In genomic region chr1:1232801-1233566, GRCh38 we compare ENCODE assay signal across 9 cellular contexts. TPM values are rescaled to one million over a fixed set of nuclear protein-coding genes. Genes with fewer than 3 reads are reported as not detected.
DNase-seq lines count a peak whose midpoint lies in the region; ATAC-seq and TF ChIP-seq lines count a peak whose summit lies in the region.
"Had no signal": no experiment of that assay in that cellular context is flagged by ENCODE, and none has a peak within 500 bp of the region (broad histone marks: within the 10 kb centered on the region; RNA-seq: fewer than 3 reads in every experiment).

No MANE protein-coding gene starts in this region.

- peak overlapping the region; percentile 91 for H3K27ac Mint-ChIP-seq in activated T-helper 1 cell treated with anti-CD3 and anti-CD28 coated beads, Interleukin-12 subunit alpha, Interleukin-12 subunit beta, Interleukin-2, Interleukin-4 antibody, amounts not matched to agents 30 ng/mL and 10 ng/mL and 1 ng/mL, durations not matched to agents 14 hours and 24 hours and 36 hours

- intact Hi-C loops in activated T-helper 1 cell treated with anti-CD3 and anti-CD28 coated beads, Interleukin-12 subunit alpha, Interleukin-12 subunit beta, Interleukin-2, Interleukin-4 antibody, amounts not matched to agents 30 ng/mL and 10 ng/mL and 1 ng/mL, durations not matched to agents 14 hours and 24 hours and 36 hours (cut with micrococcal nuclease): loop anchor here (1.0 to 5.0 kb wide), 4 partner anchors 39 to 201 kb away; partner anchors contain the start of genes C1orf159 and UBE2J2

- H3K9me3 ChIP-seq in lung (ENCODE audit: control insufficient read depth in 2 of 2, insufficient read depth in 1 of 2, low read length in 1 of 2) (peaks cover 0 to 6% of the 10 kb centered on the region in 2 donors), thoracic aorta (no peaks in the 10 kb centered on the region)

- ATAC-seq in activated T-cell treated with anti-CD3 and anti-CD28 coated beads, Interleukin-2, amount 50 U/mL, for 4 hours: no peak
- ATAC-seq in lung (ENCODE audit: insufficient read depth, low FRiP score) (no peak), thoracic aorta (ENCODE audit: insufficient number of reproducible peaks, low FRiP score, low read depth) (no peak), GM21529 (IDR thresholded peaks at IDR 0.05; ENCODE audit: unreplicated experiment) (no peak), GM18907 (IDR thresholded peaks at IDR 0.05; ENCODE audit: unreplicated experiment) (no peak), GM18520 (IDR thresholded peaks at IDR 0.05; ENCODE audit: unreplicated experiment) (no peak)

- no peak for DNase-seq in activated T-cell treated with anti-CD3 and anti-CD28 coated beads, Interleukin-2, amount 50 U/mL, for 4 hours
- no peak for DNase-seq in activated T-cell treated with anti-CD3 and anti-CD28 coated beads, Interleukin-2, amount 50 U/mL, for 48 hours
- DNase-seq in activated T-helper 1 cell treated with anti-CD3 and anti-CD28 coated beads, Interleukin-12 subunit alpha, Interleukin-12 subunit beta, Interleukin-2, Interleukin-4 antibody, amounts not matched to agents 30 ng/mL and 10 ng/mL and 1 ng/mL, durations not matched to agents 14 hours and 24 hours and 36 hours (ENCODE audit: low spot score): no peak
- no peak for DNase-seq in lung (ENCODE audit: low spot score)
- no peak for DNase-seq in thoracic aorta (ENCODE audit: low spot score)
- DNase-seq: central memory CD4-positive, alpha-beta T cell had no signal

- TF ChIP-seq CTCF in lung (IDR thresholded peaks at IDR 0.05; ENCODE audit: control extremely low read depth, extremely low read depth) (no peak), thoracic aorta (IDR thresholded peaks at IDR 0.05) (no peak)

- peaks cover 32% of the 10 kb centered on the region for H3K4me1 Mint-ChIP-seq in activated T-cell treated with anti-CD3 and anti-CD28 coated beads, Interleukin-2, amount 50 U/mL, for 4 hours (ENCODE audit: low read depth)
- H3K4me1 Mint-ChIP-seq in activated T-helper 1 cell treated with anti-CD3 and anti-CD28 coated beads, Interleukin-12 subunit alpha, Interleukin-12 subunit beta, Interleukin-2, Interleukin-4 antibody, amounts not matched to agents 30 ng/mL and 10 ng/mL and 1 ng/mL, durations not matched to agents 14 hours and 24 hours and 36 hours (ENCODE audit: low read depth): peaks cover 27% of the 10 kb centered on the region

- H3K27ac ChIP-seq in lung (ENCODE audit: low read depth in 1 of 2, low read length in 1 of 2): peak overlapping the region in 1 of 2 donors; percentile 25
- H3K27ac ChIP-seq in thoracic aorta: no peak overlapping the region

- H3K4me3 ChIP-seq in lung (peak overlapping the region; percentile 43), thoracic aorta (peak overlapping the region; percentile 63)

- H3K4me1 ChIP-seq in lung (ENCODE audit: control insufficient read depth in 2 of 2, insufficient read depth in 2 of 2, low read length in 2 of 2) (peaks cover 0 to 26% of the 10 kb centered on the region in 2 donors), thoracic aorta (ENCODE audit: control insufficient read depth in 1 of 2, low read depth in 2 of 2) (peaks cover 20 to 33% of the 10 kb centered on the region in 2 donors)

- WGBS in lung, 2 donors: 79 to 82% methylated on average over 97 of the region's 97 CpGs

- peaks cover 17% of the 10 kb centered on the region for H3K36me3 Mint-ChIP-seq in activated T-cell treated with anti-CD3 and anti-CD28 coated beads, Interleukin-2, amount 50 U/mL, for 4 hours (ENCODE audit: insufficient read depth)
- peaks cover 23% of the 10 kb centered on the region for H3K36me3 Mint-ChIP-seq in activated T-helper 1 cell treated with anti-CD3 and anti-CD28 coated beads, Interleukin-12 subunit alpha, Interleukin-12 subunit beta, Interleukin-2, Interleukin-4 antibody, amounts not matched to agents 30 ng/mL and 10 ng/mL and 1 ng/mL, durations not matched to agents 14 hours and 24 hours and 36 hours (ENCODE audit: low read depth)

- H3K36me3 ChIP-seq in lung (ENCODE audit: control insufficient read depth in 2 of 2, insufficient read depth in 2 of 2, low read length in 2 of 2) (peaks cover 0 to 12% of the 10 kb centered on the region in 2 donors), thoracic aorta (peaks cover 12% of the 10 kb centered on the region)

- H3K9me3 Mint-ChIP-seq in activated T-cell treated with anti-CD3 and anti-CD28 coated beads, Interleukin-2, amount 50 U/mL, for 4 hours: no peaks in the 10 kb centered on the region
- H3K9me3 Mint-ChIP-seq in activated T-helper 1 cell treated with anti-CD3 and anti-CD28 coated beads, Interleukin-12 subunit alpha, Interleukin-12 subunit beta, Interleukin-2, Interleukin-4 antibody, amounts not matched to agents 30 ng/mL and 10 ng/mL and 1 ng/mL, durations not matched to agents 14 hours and 24 hours and 36 hours: no peaks in the 10 kb centered on the region

- no peaks in the 10 kb centered on the region for H3K27me3 ChIP-seq in lung (ENCODE audit: control insufficient read depth, insufficient read depth)
- no peaks in the 10 kb centered on the region for H3K27me3 ChIP-seq in thoracic aorta (replicated peaks; ENCODE audit: insufficient read depth)

- H3K27me3 Mint-ChIP-seq in activated T-cell treated with anti-CD3 and anti-CD28 coated beads, Interleukin-2, amount 50 U/mL, for 4 hours (ENCODE audit: low read depth): no peaks in the 10 kb centered on the region
- no peaks in the 10 kb centered on the region for H3K27me3 Mint-ChIP-seq in activated T-helper 1 cell treated with anti-CD3 and anti-CD28 coated beads, Interleukin-12 subunit alpha, Interleukin-12 subunit beta, Interleukin-2, Interleukin-4 antibody, amounts not matched to agents 30 ng/mL and 10 ng/mL and 1 ng/mL, durations not matched to agents 14 hours and 24 hours and 36 hours (ENCODE audit: insufficient read depth)

- H3K4me3 Mint-ChIP-seq in activated T-cell treated with anti-CD3 and anti-CD28 coated beads, Interleukin-2, amount 50 U/mL, for 4 hours: peak overlapping the region; percentile 78
- peak overlapping the region; percentile 87 for H3K4me3 Mint-ChIP-seq in activated T-helper 1 cell treated with anti-CD3 and anti-CD28 coated beads, Interleukin-12 subunit alpha, Interleukin-12 subunit beta, Interleukin-2, Interleukin-4 antibody, amounts not matched to agents 30 ng/mL and 10 ng/mL and 1 ng/mL, durations not matched to agents 14 hours and 24 hours and 36 hours

RNA-seq across cellular contexts. Expression of gene B3GALT6, which starts 0.9 kb away (rescaled TPM):
- total RNA-seq in activated T-cell treated with anti-CD3 and anti-CD28 coated beads, Interleukin-2, amount 50 U/mL, for 4 hours: 10 to 100 TPM; 38.0 to 40.8 (median 39.0) TPM
- 45.9 and 46.3 TPM in 2 replicates for total RNA-seq in activated T-helper 1 cell treated with anti-CD3 and anti-CD28 coated beads, Interleukin-12 subunit alpha, Interleukin-12 subunit beta, Interleukin-2, Interleukin-4 antibody, amounts not matched to agents 30 ng/mL and 10 ng/mL and 1 ng/mL, durations not matched to agents 14 hours and 24 hours and 36 hours
- total RNA-seq in lung (10 to 100 TPM in 1 of 2 donors, 1 to 10 TPM in 1; 7.0 to 28.3 TPM), thoracic aorta (10 to 100 TPM; 15.5 to 25.3 TPM)
- 10 to 100 TPM; 12.7 to 18.9 TPM for polyA plus RNA-seq in lung

RNA-seq across cellular contexts. Expression of gene SDF4, which starts 1.2 kb away (rescaled TPM):
- 100 to 1,000 TPM; 191 to 242 (median 193) TPM for total RNA-seq in activated T-cell treated with anti-CD3 and anti-CD28 coated beads, Interleukin-2, amount 50 U/mL, for 4 hours
- total RNA-seq in activated T-helper 1 cell treated with anti-CD3 and anti-CD28 coated beads, Interleukin-12 subunit alpha, Interleukin-12 subunit beta, Interleukin-2, Interleukin-4 antibody, amounts not matched to agents 30 ng/mL and 10 ng/mL and 1 ng/mL, durations not matched to agents 14 hours and 24 hours and 36 hours: 202 TPM in 2 replicates
- 100 to 1,000 TPM in 1 of 2 donors, 10 to 100 TPM in 1; 65.7 to 189 TPM for total RNA-seq in lung
- polyA plus RNA-seq in lung: 100 to 1,000 TPM; 108 to 178 TPM
- total RNA-seq in thoracic aorta: 100 to 1,000 TPM; 157 to 230 TPM

RNA-seq across cellular contexts. Expression of gene C1QTNF12, which starts 13.5 kb away (rescaled TPM):
- total RNA-seq in activated T-cell treated with anti-CD3 and anti-CD28 coated beads, Interleukin-2, amount 50 U/mL, for 4 hours: 1 to 10 TPM; 1.6 to 2.2 (median 2.1) TPM
- 2.2 and 4.1 TPM in 2 replicates for total RNA-seq in activated T-helper 1 cell treated with anti-CD3 and anti-CD28 coated beads, Interleukin-12 subunit alpha, Interleukin-12 subunit beta, Interleukin-2, Interleukin-4 antibody, amounts not matched to agents 30 ng/mL and 10 ng/mL and 1 ng/mL, durations not matched to agents 14 hours and 24 hours and 36 hours
- total RNA-seq in lung: 1 to 10 TPM; 1.5 to 2.5 TPM
- 1 to 10 TPM; 1.2 to 3.0 TPM for polyA plus RNA-seq in lung
- 10 to 100 TPM in 1 of 2 donors, 1 to 10 TPM in 1; 2.9 to 12.5 TPM for total RNA-seq in thoracic aorta

RNA-seq across cellular contexts. Expression of gene TNFRSF4, which starts 19.0 kb away (rescaled TPM):
- total RNA-seq in activated T-cell treated with anti-CD3 and anti-CD28 coated beads, Interleukin-2, amount 50 U/mL, for 4 hours: 100 to 1,000 TPM; 480 to 735 (median 495) TPM
- total RNA-seq in activated T-helper 1 cell treated with anti-CD3 and anti-CD28 coated beads, Interleukin-12 subunit alpha, Interleukin-12 subunit beta, Interleukin-2, Interleukin-4 antibody, amounts not matched to agents 30 ng/mL and 10 ng/mL and 1 ng/mL, durations not matched to agents 14 hours and 24 hours and 36 hours: 788 and 811 TPM in 2 replicates
- 1 to 10 TPM; 3.6 to 5.3 TPM for total RNA-seq in lung
- polyA plus RNA-seq in lung: 10 to 100 TPM in 1 of 2 donors, 1 to 10 TPM in 1; 8.5 to 11.3 TPM
- total RNA-seq in thoracic aorta: 1 to 10 TPM in 1 of 2 donors, not detected in 1; 1.8 TPM

RNA-seq across cellular contexts. Expression of gene TNFRSF18, which starts 26.6 kb away (rescaled TPM):
- 100 to 1,000 TPM; 102 to 212 (median 155) TPM for total RNA-seq in activated T-cell treated with anti-CD3 and anti-CD28 coated beads, Interleukin-2, amount 50 U/mL, for 4 hours
- total RNA-seq in activated T-helper 1 cell treated with anti-CD3 and anti-CD28 coated beads, Interleukin-12 subunit alpha, Interleukin-12 subunit beta, Interleukin-2, Interleukin-4 antibody, amounts not matched to agents 30 ng/mL and 10 ng/mL and 1 ng/mL, durations not matched to agents 14 hours and 24 hours and 36 hours: 350 and 356 TPM in 2 replicates
- total RNA-seq in lung (1 to 10 TPM; 2.7 to 4.0 TPM), thoracic aorta (1 to 10 TPM in 1 of 2 donors, not detected in 1; 1.3 TPM)
- 1 to 10 TPM; 1.8 to 2.1 TPM for polyA plus RNA-seq in lung
